ENCODE assay signal across 35 cellular contexts in the genomic region with DNA sequence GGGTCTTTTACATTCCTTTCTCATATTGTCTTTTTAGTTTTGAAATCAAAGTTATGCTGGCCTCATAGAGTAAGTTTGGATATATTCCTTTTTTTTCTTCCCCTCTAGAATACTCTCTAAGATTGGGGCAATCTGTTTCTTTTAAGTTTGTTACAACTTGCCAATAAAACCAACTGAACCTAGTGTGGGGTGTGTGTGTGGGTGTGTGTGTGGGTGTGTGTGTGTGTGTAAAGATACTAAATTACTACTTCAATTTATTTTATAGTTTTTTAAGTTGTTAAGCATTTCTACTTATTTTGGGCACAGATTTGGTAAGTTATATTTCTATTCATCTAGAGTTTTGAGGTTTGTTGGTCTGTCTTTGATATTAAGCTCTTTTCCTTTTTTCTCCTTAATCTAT.
"Had no signal": no experiment of that assay in that cellular context is flagged by ENCODE, and none has a peak within 500 bp of the region (broad histone marks: within the 10 kb centered on the region; RNA-seq: fewer than 3 reads in every experiment).

No MANE protein-coding gene starts in this region.

- H3K4me3 ChIP-seq: MG63 had no signal

- DNase-seq: Karpas-422, Kasumi-1, MG63, MM.1S, MV-4-11, NCI-H1048, NCI-H1092, NCI-H1092 treated with DMSO at 0.1 percent for 48 hours, NCI-H1105, NCI-H1105 treated with DMSO at 0.1 percent for 48 hours, NCI-H1417, NCI-H1417 treated with DMSO at 0.1 percent for 48 hours, NCI-H1436, NCI-H1436 treated with DMSO at 0.1 percent for 48 hours, NCI-H146, NCI-H1694, NCI-H1694 treated with DMSO at 0.1 percent for 48 hours, NCI-H187, NCI-H187 treated with DMSO at 0.1 percent for 48 hours, NCI-H1930, NCI-H2029, NCI-H2029 treated with DMSO at 0.1 percent for 48 hours, NCI-H2081, NCI-H2081 treated with DMSO at 0.1 percent for 48 hours, NCI-H2107, NCI-H2171, NCI-H2171 treated with DMSO at 0.1 percent for 48 hours, NCI-H2227 treated with DMSO at 0.1 percent for 48 hours, NCI-H226, NCI-H345, NCI-H446, NCI-H446 treated with DMSO at 0.1 percent for 48 hours, NCI-H510A, NCI-H510A treated with DMSO at 0.1 percent for 48 hours, NCI-H524 had no signal

- H3K36me3 ChIP-seq: MG63 had no signal

- H3K9me3 ChIP-seq: MG63 had no signal
